In genomic region chr17:63538693-63539595, GRCh38 we compare ENCODE assay signal across 1 cellular context.
TF ChIP-seq lines count a peak whose summit lies in the region.

No MANE protein-coding gene starts in this region.

TF ChIP-seq in SK-N-SH treated with all-trans-retinoic acid at 6 μM for 48 hours, 23 proteins besides CTCF, POLR2A, EP300 and RAD21 (continued from another document):
- TF ChIP-seq BACH2 (CRISPR knock-in tag; IDR thresholded peaks at IDR 0.05; ENCODE audit: borderline replicate concordance) (no peak), RARB (CRISPR knock-in tag; IDR thresholded peaks at IDR 0.05) (no peak), CSDC2 (CRISPR knock-in tag; IDR thresholded peaks at IDR 0.05) (no peak), TCF4 (CRISPR knock-in tag; IDR thresholded peaks at IDR 0.05; ENCODE audit: borderline replicate concordance) (no peak), PATZ1 (CRISPR knock-in tag; IDR thresholded peaks at IDR 0.05; ENCODE audit: borderline replicate concordance) (no peak)
